In genomic region chr1:209208648-209209047, GRCh38 we compare ENCODE assay signal across 16 cellular contexts.
DNase-seq lines count a peak whose midpoint lies in the region; ATAC-seq and TF ChIP-seq lines count a peak whose summit lies in the region.
"Had no signal": no experiment of that assay in that cellular context is flagged by ENCODE, and none has a peak within 500 bp of the region (broad histone marks: within the 10 kb centered on the region; RNA-seq: fewer than 3 reads in every experiment).

No MANE protein-coding gene starts in this region.

- no peaks in the 10 kb centered on the region for H3K36me3 ChIP-seq in GM23248 (ENCODE audit: low read depth)
- H3K36me3 ChIP-seq in PC-3 (ENCODE audit: low read depth, low read length) = no peaks in the 10 kb centered on the region
- H3K36me3 ChIP-seq in osteoblast (ENCODE audit: insufficient read depth, low read length) = no peaks in the 10 kb centered on the region
- no peaks in the 10 kb centered on the region for H3K36me3 ChIP-seq in upper lobe of right lung

- DNase-seq in GM23248 = no peak
- peak; percentile 73 for DNase-seq in PC-3
- DNase-seq in foreskin keratinocyte = peak; percentile 46 to 70
- peak; percentile 77 for DNase-seq in osteoblast (ENCODE audit: insufficient read length, low spot score, missing footprints)
- DNase-seq in upper lobe of right lung = no peak
- DNase-seq in naive thymus-derived CD8-positive, alpha-beta T cell = no peak
- DNase-seq: AML-193, Caco-2, DMS53, GDM1, GOT3, NCI-H1048, NCI-H345, NCI-H526 treated with DMSO at 0.1 percent for 48 hours, OCI-M1 had no signal

- peaks cover 27 to 78% (median 44%) of the 10 kb centered on the region in 5 donors for H3K27me3 Mint-ChIP-seq in naive thymus-derived CD8-positive, alpha-beta T cell

- 77 to 82% methylated on average over 1 of the region's 1 CpG for WGBS in GM23248 (ENCODE audit: low coverage in 1 of 2, low lambda C conversion rate in 2 of 2, missing lambda C conversion rate in 2 of 2), 2 experiments

- TF ChIP-seq CTCF in PC-3 (conservative IDR thresholded peaks at IDR 0.05; ENCODE audit: low read depth, low read length) = no peak
- no peak for TF ChIP-seq CTCF in foreskin keratinocyte (conservative IDR thresholded peaks at IDR 0.05)
- no peak for TF ChIP-seq CTCF in osteoblast (IDR thresholded peaks at IDR 0.05; ENCODE audit: extremely low read depth, low read depth, low read length)
- TF ChIP-seq CTCF in upper lobe of right lung (IDR thresholded peaks at IDR 0.05) = no peak

- peak overlapping the region in 1 of 10 donors; percentile 11 for H3K4me3 Mint-ChIP-seq in naive thymus-derived CD8-positive, alpha-beta T cell

- no TSS peak for BruUV-seq in PC-3 (replicated peaks; lab: Mats Ljungman, UMichigan)

- intact Hi-C loops in PC-3 (cut with micrococcal nuclease) (loop anchor here (1.0 to 5.0 kb wide), 4 partner anchors 146 to 961 kb away; no protein-coding TSS in a partner anchor), upper lobe of right lung (cut with DNase I) (no loop called here)

- POLR2A ChIA-PET in PC-3 (lab: Charles Lee; ENCODE audit: unreplicated experiment) = no interaction called here
- POLR2A ChIA-PET in naive thymus-derived CD8-positive, alpha-beta T cell (lab: Charles Lee) = no interaction called here

- H3K9ac ChIP-seq in GM23248 = no peak overlapping the region
- H3K9ac ChIP-seq in PC-3 (ENCODE audit: low read length) = no peak overlapping the region

- ATAC-seq in PC-3 = peak; percentile 79
- peak; percentile 36 for ATAC-seq in foreskin keratinocyte
- ATAC-seq in HG03565 (IDR thresholded peaks at IDR 0.05; ENCODE audit: unreplicated experiment) = no peak
- ATAC-seq in upper lobe of right lung = no peak
- no peak for ATAC-seq in naive thymus-derived CD8-positive, alpha-beta T cell

- CTCF ChIA-PET in PC-3 (lab: Charles Lee) = interaction anchor here (1.5 to 2.7 kb wide), 4 partner anchors 38 to 359 kb away, joined by 6 to 35 read pairs (median 8); no protein-coding TSS in a partner anchor

- H3K4me1 Mint-ChIP-seq in naive thymus-derived CD8-positive, alpha-beta T cell = peaks cover 0 to 10% (median 3%) of the 10 kb centered on the region in 4 donors

- H3K36me3 Mint-ChIP-seq in naive thymus-derived CD8-positive, alpha-beta T cell = no peaks in the 10 kb centered on the region

- H3K4me2 ChIP-seq in GM23248 (ENCODE audit: unreplicated experiment) = peak overlapping the region; percentile 86
- H3K4me2 ChIP-seq in PC-3 (ENCODE audit: low read length) = peak overlapping the region; percentile 90
- peak overlapping the region; percentile 89 for H3K4me2 ChIP-seq in osteoblast (ENCODE audit: insufficient read depth, low read length)

- H4K20me1 ChIP-seq in GM23248 (ENCODE audit: insufficient read depth) (no peaks in the 10 kb centered on the region), PC-3 (ENCODE audit: low read length) (no peaks in the 10 kb centered on the region), osteoblast (ENCODE audit: insufficient read depth, low read length) (no peaks in the 10 kb centered on the region)

- H3K9me3 ChIP-seq in GM23248 (ENCODE audit: low read depth) = no peaks in the 10 kb centered on the region
- H3K9me3 ChIP-seq in PC-3 (ENCODE audit: low read length) = no peaks in the 10 kb centered on the region
- H3K9me3 ChIP-seq in osteoblast (ENCODE audit: low read depth, low read length) = no peaks in the 10 kb centered on the region
- H3K9me3 ChIP-seq in upper lobe of right lung = no peaks in the 10 kb centered on the region
- H3K9me3 ChIP-seq: Caco-2 had no signal

- H3K9me2 ChIP-seq in GM23248 (ENCODE audit: insufficient read depth) (no peaks in the 10 kb centered on the region), PC-3 (replicated peaks; ENCODE audit: low read length) (no peaks in the 10 kb centered on the region)

- H3K27ac Mint-ChIP-seq in naive thymus-derived CD8-positive, alpha-beta T cell = no peak overlapping the region

- H3K27me3 ChIP-seq in GM23248 (replicated peaks; ENCODE audit: insufficient read depth) (peaks cover 51% of the 10 kb centered on the region), PC-3 (ENCODE audit: low read length) (no peaks in the 10 kb centered on the region), foreskin keratinocyte (no peaks in the 10 kb centered on the region), osteoblast (ENCODE audit: insufficient read depth, low read length) (no peaks in the 10 kb centered on the region), upper lobe of right lung (peaks cover 23% of the 10 kb centered on the region)

- H3K27ac ChIP-seq in GM23248 (no peak overlapping the region), PC-3 (ENCODE audit: low read length) (peak overlapping the region; percentile 26), foreskin keratinocyte (no peak overlapping the region), osteoblast (ENCODE audit: low read depth, low read length) (no peak overlapping the region), upper lobe of right lung (no peak overlapping the region)

- H3K4me1 ChIP-seq in GM23248 (ENCODE audit: insufficient read depth) (peaks cover 7% of the 10 kb centered on the region; the same call in 1 of the 2 replicates), PC-3 (ENCODE audit: insufficient read depth, low read length) (peaks cover 22% of the 10 kb centered on the region), foreskin keratinocyte (peaks cover 6% of the 10 kb centered on the region), osteoblast (ENCODE audit: insufficient read depth, low read length) (peaks cover 14% of the 10 kb centered on the region), upper lobe of right lung (peaks cover 12% of the 10 kb centered on the region)
- H3K4me1 ChIP-seq: Caco-2 had no signal

- H2AFZ ChIP-seq in GM23248 (no peak overlapping the region), PC-3 (ENCODE audit: low read length) (peak overlapping the region; percentile 93), osteoblast (ENCODE audit: low read length) (no peak overlapping the region)

- H3K9me3 Mint-ChIP-seq in naive thymus-derived CD8-positive, alpha-beta T cell = no peaks in the 10 kb centered on the region

- in situ Hi-C loops in GM23248 (cut with MboI) = loop anchor here (25.0 kb wide), 1 partner anchor 229 kb away; no protein-coding TSS in a partner anchor

- no peaks in the 10 kb centered on the region for H3F3A ChIP-seq in GM23248 (ENCODE audit: insufficient read depth)
- no peaks in the 10 kb centered on the region for H3F3A ChIP-seq in PC-3 (ENCODE audit: low read length, unreplicated experiment)

- H3K79me2 ChIP-seq in GM23248 (ENCODE audit: insufficient read depth) (no peaks in the 10 kb centered on the region), PC-3 (ENCODE audit: low read length) (no peaks in the 10 kb centered on the region), osteoblast (ENCODE audit: insufficient read depth, low read length) (no peaks in the 10 kb centered on the region)

- H3K4me3 ChIP-seq in GM23248 = no peak overlapping the region
- peak overlapping the region; percentile 66 for H3K4me3 ChIP-seq in PC-3 (ENCODE audit: low read length)
- no peak overlapping the region for H3K4me3 ChIP-seq in osteoblast (ENCODE audit: insufficient read depth, low read length)
- H3K4me3 ChIP-seq in upper lobe of right lung = no peak overlapping the region

Comparison
In these comparisons a context has a peak if more than half of its experiments do, and no peak if none do; other contexts are left out.
1. DNase-seq: peak in PC-3 (single experiment), foreskin keratinocyte (2 of 2) and osteoblast (single experiment); none in GM23248 (single experiment), upper lobe of right lung (single experiment) and naive thymus-derived CD8-positive, alpha-beta T cell (0 of 10).
2. ATAC-seq: peak in PC-3 (single experiment) and foreskin keratinocyte (single experiment); none in HG03565 (single experiment), upper lobe of right lung (single experiment) and naive thymus-derived CD8-positive, alpha-beta T cell (0 of 2).
3. Peak in every context shown above with its lines, with median percentiles within 50 percentile points of each other: H3K4me2 ChIP-seq.